ENCODE assay signal across 8 cellular contexts in genomic region chr1:61742620-61743431, GRCh38. TPM values are rescaled to one million over a fixed set of nuclear protein-coding genes. Genes with fewer than 3 reads are reported as not detected.
DNase-seq lines count a peak whose midpoint lies in the region; ATAC-seq and TF ChIP-seq lines count a peak whose summit lies in the region.

No MANE protein-coding gene starts in this region.

- TF ChIP-seq CTCF in epithelial cell of proximal tubule (conservative IDR thresholded peaks at IDR 0.05; ENCODE audit: low read depth, low read length) (no peak), testis (IDR thresholded peaks at IDR 0.05) (no peak)

- H3K4me3 ChIP-seq in epithelial cell of proximal tubule (ENCODE audit: low read depth, low read length) (peak overlapping the region; percentile 87), mononuclear cell (ENCODE audit: low read length) (peak overlapping the region; percentile 49), testis (peak overlapping the region; percentile 89 to 94)

- ATAC-seq in GM19455 (IDR thresholded peaks at IDR 0.05; ENCODE audit: unreplicated experiment) (peak; percentile 46), HG03460 (IDR thresholded peaks at IDR 0.05; ENCODE audit: unreplicated experiment) (peak; percentile 64), T-helper 17 cell (peak; percentile 67)

- peak overlapping the region; percentile 80 for H3K4me3 Mint-ChIP-seq in T-helper 17 cell

- H3K36me3 Mint-ChIP-seq in T-helper 17 cell (ENCODE audit: low read depth) = no peaks in the 10 kb centered on the region

- peak overlapping the region; percentile 85 for H3K27ac Mint-ChIP-seq in T-helper 17 cell

- H3K4me1 Mint-ChIP-seq in T-helper 17 cell = peaks cover 30% of the 10 kb centered on the region

- H3K9me3 ChIP-seq in T-helper 17 cell (ENCODE audit: control insufficient read depth, low read length, poor library complexity, severe bottlenecking) (no peaks in the 10 kb centered on the region), mononuclear cell (ENCODE audit: low read depth, low read length) (no peaks in the 10 kb centered on the region), testis (no peaks in the 10 kb centered on the region)

- no peaks in the 10 kb centered on the region for H3K36me3 ChIP-seq in testis (ENCODE audit: low read depth, missing control alignments)

- H3K27me3 ChIP-seq in mononuclear cell (ENCODE audit: insufficient read depth, low read length) = no peaks in the 10 kb centered on the region
- H3K27me3 ChIP-seq in testis = no peaks in the 10 kb centered on the region

- H3K4me1 ChIP-seq in mononuclear cell (ENCODE audit: insufficient read depth, low read length) (peaks cover 18% of the 10 kb centered on the region), testis (peaks cover 5% of the 10 kb centered on the region)

- H3K27ac ChIP-seq in testis = peak overlapping the region; percentile 92 to 98

- DNase-seq in DMS79 (lab: John Stamatoyannopoulos, UW) = peak; percentile 49
- no peak for DNase-seq in T-helper 17 cell
- DNase-seq in epithelial cell of proximal tubule (ENCODE audit: low read depth) = no peak
- DNase-seq in testis = peak; percentile 44
- no peak for DNase-seq in cerebellar nuclear complex (lab: John Stamatoyannopoulos, UW)

- 0% methylated on average over 17 to 68 of the region's 74 CpGs for WGBS in testis, 2 donors

- TF ChIP-seq POLR2A in testis (IDR thresholded peaks at IDR 0.05) = no peak

- intact Hi-C loops in testis (cut with DNase I; ENCODE audit: low total_unique reads) = no loop called here

- H3K27me3 Mint-ChIP-seq in T-helper 17 cell = no peaks in the 10 kb centered on the region

RNA-seq across cellular contexts. Expression of gene PATJ, which starts 0.5 kb away (rescaled TPM):
- total RNA-seq in T-helper 17 cell (10 to 100 TPM; 56.6 to 72.1 TPM), epithelial cell of proximal tubule (13.9 and 42.1 TPM in 2 replicates), mononuclear cell (45.0 TPM), testis (10 to 100 TPM; 21.6 to 44.5 TPM)
- polyA plus RNA-seq in testis (ENCODE audit: insufficient read depth, low read depth, low replicate concordance) = 12.9 TPM

RNA-seq across cellular contexts. Expression of gene TM2D1, which starts 17.9 kb away (rescaled TPM):
- total RNA-seq in T-helper 17 cell (10 to 100 TPM; 17.7 to 22.1 TPM), epithelial cell of proximal tubule (43.3 and 59.5 TPM in 2 replicates), mononuclear cell (27.1 TPM), testis (10 to 100 TPM; 57.1 to 68.9 TPM)
- 67.3 TPM for polyA plus RNA-seq in testis (ENCODE audit: insufficient read depth, low read depth, low replicate concordance)

Comparison
In these comparisons a context has a peak if more than half of its experiments do, and no peak if none do; other contexts are left out.
1. DNase-seq: peak in DMS79 (single experiment) and testis (single experiment); none in T-helper 17 cell (0 of 3), epithelial cell of proximal tubule (single experiment) and cerebellar nuclear complex (0 of 2).
2. Peak in every context shown above with its lines, with median percentiles within 50 percentile points of each other: ATAC-seq and H3K4me3 ChIP-seq.